ENCODE assay signal across 1 cellular context in the genomic region with DNA sequence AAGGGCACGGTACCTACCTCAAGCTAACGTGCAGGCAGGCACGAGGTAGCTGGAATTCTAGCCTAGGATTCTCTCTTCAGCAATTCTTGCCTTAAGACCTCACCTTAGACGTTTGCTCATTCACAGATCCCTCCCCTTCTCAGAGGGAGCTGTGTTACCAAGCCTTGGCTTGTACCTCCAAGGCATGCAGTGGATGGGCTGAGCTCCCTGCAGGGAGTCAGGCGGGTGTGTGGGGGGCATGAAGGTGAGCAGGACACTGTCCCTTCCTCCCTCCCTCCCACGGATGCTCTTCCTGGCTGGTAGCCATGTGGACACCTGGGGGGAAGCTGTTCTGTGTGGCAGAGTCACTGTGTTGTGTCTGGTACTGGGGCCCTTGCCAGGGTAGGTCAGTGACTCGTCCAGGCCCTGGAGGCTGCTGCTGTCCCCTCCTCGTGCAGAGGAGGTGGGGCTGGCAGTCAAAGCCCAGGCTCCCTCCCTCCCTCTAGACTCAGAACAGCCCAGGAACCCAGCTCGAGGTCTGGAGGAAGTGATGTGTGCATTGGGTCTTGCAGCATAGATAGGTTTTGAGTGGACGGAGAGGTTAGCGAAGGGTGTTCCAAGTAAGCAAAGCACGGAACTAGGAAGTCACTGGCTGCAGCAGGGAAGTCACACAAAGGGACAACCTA.
TF ChIP-seq lines count a peak whose summit lies in the region.

No MANE protein-coding gene starts in this region.

TF ChIP-seq in SK-N-SH, 30 proteins besides CTCF, POLR2A, EP300 and RAD21 (continued from another document):
- TF ChIP-seq, protein P1, sequence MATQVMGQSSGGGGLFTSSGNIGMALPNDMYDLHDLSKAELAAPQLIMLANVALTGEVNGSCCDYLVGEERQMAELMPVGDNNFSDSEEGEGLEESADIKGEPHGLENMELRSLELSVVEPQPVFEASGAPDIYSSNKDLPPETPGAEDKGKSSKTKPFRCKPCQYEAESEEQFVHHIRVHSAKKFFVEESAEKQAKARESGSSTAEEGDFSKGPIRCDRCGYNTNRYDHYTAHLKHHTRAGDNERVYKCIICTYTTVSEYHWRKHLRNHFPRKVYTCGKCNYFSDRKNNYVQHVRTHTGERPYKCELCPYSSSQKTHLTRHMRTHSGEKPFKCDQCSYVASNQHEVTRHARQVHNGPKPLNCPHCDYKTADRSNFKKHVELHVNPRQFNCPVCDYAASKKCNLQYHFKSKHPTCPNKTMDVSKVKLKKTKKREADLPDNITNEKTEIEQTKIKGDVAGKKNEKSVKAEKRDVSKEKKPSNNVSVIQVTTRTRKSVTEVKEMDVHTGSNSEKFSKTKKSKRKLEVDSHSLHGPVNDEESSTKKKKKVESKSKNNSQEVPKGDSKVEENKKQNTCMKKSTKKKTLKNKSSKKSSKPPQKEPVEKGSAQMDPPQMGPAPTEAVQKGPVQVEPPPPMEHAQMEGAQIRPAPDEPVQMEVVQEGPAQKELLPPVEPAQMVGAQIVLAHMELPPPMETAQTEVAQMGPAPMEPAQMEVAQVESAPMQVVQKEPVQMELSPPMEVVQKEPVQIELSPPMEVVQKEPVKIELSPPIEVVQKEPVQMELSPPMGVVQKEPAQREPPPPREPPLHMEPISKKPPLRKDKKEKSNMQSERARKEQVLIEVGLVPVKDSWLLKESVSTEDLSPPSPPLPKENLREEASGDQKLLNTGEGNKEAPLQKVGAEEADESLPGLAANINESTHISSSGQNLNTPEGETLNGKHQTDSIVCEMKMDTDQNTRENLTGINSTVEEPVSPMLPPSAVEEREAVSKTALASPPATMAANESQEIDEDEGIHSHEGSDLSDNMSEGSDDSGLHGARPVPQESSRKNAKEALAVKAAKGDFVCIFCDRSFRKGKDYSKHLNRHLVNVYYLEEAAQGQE (IDR thresholded peaks at IDR 0.05; ENCODE audit: low read depth, low read length) = no peak
- TF ChIP-seq GATA2 (CRISPR knock-in tag; IDR thresholded peaks at IDR 0.05) (peak; percentile 27; the same call in 1 of the 2 replicates), RCOR1 (IDR thresholded peaks at IDR 0.05; ENCODE audit: low read length) (peak; percentile 84), YY1 (IDR thresholded peaks at IDR 0.05; ENCODE audit: low read depth) (no peak), FOXJ3 (CRISPR knock-in tag; IDR thresholded peaks at IDR 0.05) (peak; percentile 89), EZH2phosphoT487 (IDR thresholded peaks at IDR 0.05; ENCODE audit: borderline replicate concordance, low read depth) (no peak), TEAD4 (IDR thresholded peaks at IDR 0.05; ENCODE audit: borderline replicate concordance, insufficient read depth) (no peak), MXI1 (IDR thresholded peaks at IDR 0.05; ENCODE audit: low read depth, low read length) (peak; percentile 93), POLR2AphosphoS5 (IDR thresholded peaks at IDR 0.05; ENCODE audit: low read depth, low read length) (0 out of 2 replicates have a peak, but pooled peaks have one; percentile 28), NFIC (IDR thresholded peaks at IDR 0.05; ENCODE audit: borderline replicate concordance) (peak; percentile 69), MEF2A (IDR thresholded peaks at IDR 0.05; ENCODE audit: borderline replicate concordance, low read depth) (no peak), CHD2 (IDR thresholded peaks at IDR 0.05; ENCODE audit: low read length, partially characterized antibody) (peak; percentile 89)
